Comparison of ENCODE assay signal across 14 cellular contexts in the genomic region with DNA sequence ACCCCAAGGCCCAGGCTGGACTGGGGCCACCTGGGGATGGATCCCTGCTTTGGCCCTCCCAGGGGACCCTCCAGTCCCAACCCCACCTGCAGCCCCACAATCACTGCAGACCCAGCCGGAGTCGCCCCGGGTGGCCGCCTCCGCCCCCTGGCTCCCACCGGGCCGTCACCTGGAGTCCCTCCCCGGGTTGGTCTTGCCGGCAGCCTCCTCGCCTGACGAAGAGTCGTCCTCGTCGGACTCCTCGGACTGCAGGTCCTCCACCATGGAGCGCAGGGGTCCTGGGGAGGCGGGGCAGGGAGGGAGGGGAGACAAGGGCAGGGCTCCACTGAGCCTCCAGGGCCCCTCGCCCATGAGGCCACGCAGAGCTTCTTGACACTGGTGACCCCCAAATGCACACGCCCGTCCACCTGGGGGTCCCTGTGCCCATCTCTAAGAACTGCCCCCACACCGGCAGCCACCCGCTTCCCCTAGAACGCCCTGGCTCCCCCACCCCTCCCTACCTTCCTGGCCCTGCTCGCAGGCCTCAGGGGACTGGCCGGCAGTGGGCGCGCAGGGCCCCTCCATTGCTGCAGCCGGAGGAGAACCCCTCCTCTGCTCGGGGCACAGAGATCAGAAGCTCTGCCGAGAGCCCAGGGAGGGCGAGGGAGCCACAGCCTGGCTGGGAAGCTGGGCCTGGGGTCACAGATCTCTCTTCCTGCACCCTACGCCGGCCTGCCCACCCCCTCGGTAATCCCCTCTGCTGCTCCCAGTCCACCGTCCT.
DNase-seq lines count a peak whose midpoint lies in the region; ATAC-seq and TF ChIP-seq lines count a peak whose summit lies in the region.
"Had no signal": no experiment of that assay in that cellular context is flagged by ENCODE, and none has a peak within 500 bp of the region (broad histone marks: within the 10 kb centered on the region; RNA-seq: fewer than 3 reads in every experiment).

No MANE protein-coding gene starts in this region.

- H3K79me2 ChIP-seq in smooth muscle cell (ENCODE audit: low read depth) = no peaks in the 10 kb centered on the region

- H4K91ac ChIP-seq in mesenchymal stem cell (ENCODE audit: low read length) = peak overlapping the region; percentile 55

- WGBS in ectodermal cell, 2 experiments = 79 to 83% methylated on average over 36 of the region's 36 CpGs
- WGBS in mesenchymal stem cell = 80% methylated on average over 31 of the region's 36 CpGs
- WGBS in smooth muscle cell (ENCODE audit: low lambda C conversion rate) = 93% methylated on average over 22 of the region's 36 CpGs

- H3K9ac ChIP-seq in HUES6 (ENCODE audit: low read length) (peak overlapping the region; percentile 56), mesenchymal stem cell (ENCODE audit: low read length) (no peak overlapping the region), smooth muscle cell (ENCODE audit: low read depth) (peak overlapping the region; percentile 51)

- H3K36me3 ChIP-seq in HUES6 (ENCODE audit: control insufficient read depth, insufficient read depth, low read length) (peaks cover 39% of the 10 kb centered on the region), ectodermal cell (ENCODE audit: control insufficient read depth, insufficient read depth, low read length) (no peaks in the 10 kb centered on the region), mesenchymal stem cell (ENCODE audit: control insufficient read depth in 1 of 2, insufficient read depth in 2 of 2, low read depth in 1 of 2, low read length in 2 of 2) (peaks cover 15 to 96% of the 10 kb centered on the region in 2 experiments), smooth muscle cell (ENCODE audit: low read depth) (no peaks in the 10 kb centered on the region)

- H4K8ac ChIP-seq in mesenchymal stem cell (ENCODE audit: low read length) = peak overlapping the region; percentile 52

- DNase-seq in mesenchymal stem cell (no peak), smooth muscle cell (lab: John Stamatoyannopoulos, UW; ENCODE audit: unreplicated experiment) (no peak), NCI-H2196 (lab: John Stamatoyannopoulos, UW; ENCODE audit: unreplicated experiment) (no peak), SW 1271 (lab: John Stamatoyannopoulos, UW) (no peak), GM20000 (ENCODE audit: low spot score) (no peak)
- DNase-seq: activated CD4-positive, alpha-beta memory T cell treated with anti-CD3 and anti-CD28 coated beads, Interleukin-2, amount 10 ng/mL, durations not matched to agents 7 days and 5 days; KG1 had no signal

- H2BK120ac ChIP-seq in mesenchymal stem cell (ENCODE audit: low read depth, low read length) = peak overlapping the region; percentile 56

- no peak overlapping the region for H3K23ac ChIP-seq in mesenchymal stem cell (ENCODE audit: low read length in 2 of 2)

- peaks cover 26% of the 10 kb centered on the region for H4K20me1 ChIP-seq in smooth muscle cell (ENCODE audit: low read depth)

- H2AFZ ChIP-seq in mesenchymal stem cell (ENCODE audit: low read depth, low read length) (no peak overlapping the region), smooth muscle cell (ENCODE audit: low read depth) (no peak overlapping the region)

- H3K9me3 ChIP-seq in HUES6 (ENCODE audit: control insufficient read depth, insufficient read depth, low read depth, low read length) (no peaks in the 10 kb centered on the region), ectodermal cell (ENCODE audit: control insufficient read depth, low read length) (no peaks in the 10 kb centered on the region), mesenchymal stem cell (ENCODE audit: control insufficient read depth, low read length) (no peaks in the 10 kb centered on the region), smooth muscle cell (replicated peaks; ENCODE audit: low read depth) (no peaks in the 10 kb centered on the region)
- H3K9me3 ChIP-seq: BLaER1 treated with 17β-estradiol and CSF1 and Interleukin-3, amounts not matched to agents 10 nM and 100 nM; neutrophil; SJSA1 had no signal

- peaks cover 40% of the 10 kb centered on the region for H3K79me1 ChIP-seq in mesenchymal stem cell (replicated peaks; ENCODE audit: low read length, poor library complexity, severe bottlenecking)

- no peak overlapping the region for H3K4me3 ChIP-seq in HUES6 (ENCODE audit: low read depth, low read length)
- peak overlapping the region; percentile 15 for H3K4me3 ChIP-seq in ectodermal cell (ENCODE audit: insufficient read depth, low read depth, low read length)
- no peak overlapping the region for H3K4me3 ChIP-seq in mesenchymal stem cell (ENCODE audit: insufficient read depth in 1 of 2, low read depth in 1 of 2, low read length in 2 of 2)
- H3K4me3 ChIP-seq in smooth muscle cell = no peak overlapping the region
- H3K4me3 ChIP-seq: BLaER1 treated with 17β-estradiol and CSF1 and Interleukin-3, amounts not matched to agents 10 nM and 100 nM; SJSA1 had no signal

- H3K27ac ChIP-seq in HUES6 (ENCODE audit: low read depth, low read length) (peak overlapping the region; percentile 73; the same call in 1 of the 2 replicates), ectodermal cell (ENCODE audit: insufficient read depth, low read depth, low read length, poor library complexity, severe bottlenecking) (peak overlapping the region; percentile 90), mesenchymal stem cell (ENCODE audit: low read length, poor library complexity, severe bottlenecking) (no peak overlapping the region), smooth muscle cell (ENCODE audit: low read depth) (peak overlapping the region; percentile 44)
- H3K27ac ChIP-seq: BLaER1 treated with 17β-estradiol and CSF1 and Interleukin-3, amounts not matched to agents 10 nM and 100 nM; neutrophil; SJSA1 had no signal

- peak overlapping the region in 1 of 2 experiments; percentile 63 for H3K14ac ChIP-seq in mesenchymal stem cell (ENCODE audit: low read length in 2 of 2)

- peak overlapping the region; percentile 30 to 90 for H3K18ac ChIP-seq in mesenchymal stem cell (ENCODE audit: low read depth in 1 of 2, low read length in 2 of 2)

- no peak for TF ChIP-seq CTCF in smooth muscle cell (IDR thresholded peaks at IDR 0.05; ENCODE audit: borderline replicate concordance, insufficient read depth, poor library complexity, severe bottlenecking)
- no peak for TF ChIP-seq CTCF in GM20000 (IDR thresholded peaks at IDR 0.05; ENCODE audit: extremely low read depth, missing control alignments)

- no peaks in the 10 kb centered on the region for H3F3A ChIP-seq in smooth muscle cell (ENCODE audit: low read depth)

- no peak overlapping the region for H2AK5ac ChIP-seq in mesenchymal stem cell (ENCODE audit: low read length, severe bottlenecking)

- ATAC-seq in GM18511 (IDR thresholded peaks at IDR 0.05; ENCODE audit: unreplicated experiment) = no peak
- ATAC-seq: activated T-helper 17 cell treated with anti-CD3 and anti-CD28 coated beads, Interleukin-2, amount 50 U/mL, for 72 hours had no signal

- peak overlapping the region in 1 of 2 experiments; percentile 60 for H3K4ac ChIP-seq in mesenchymal stem cell (ENCODE audit: low read depth in 1 of 2, low read length in 2 of 2)

- no peak overlapping the region for H2BK5ac ChIP-seq in mesenchymal stem cell (ENCODE audit: low read depth, low read length, poor library complexity, severe bottlenecking)

- peak overlapping the region; percentile 34 for H2BK15ac ChIP-seq in mesenchymal stem cell (ENCODE audit: low read depth, poor library complexity, severe bottlenecking)

- H3K4me1 ChIP-seq in HUES6 (ENCODE audit: control insufficient read depth, insufficient read depth, low read length) (peaks cover 14% of the 10 kb centered on the region), ectodermal cell (ENCODE audit: control insufficient read depth, insufficient read depth, low read length) (peaks cover 38% of the 10 kb centered on the region), mesenchymal stem cell (ENCODE audit: control insufficient read depth, insufficient read depth, low read depth, low read length) (peaks cover 27% of the 10 kb centered on the region), smooth muscle cell (ENCODE audit: low read depth) (peaks cover 14% of the 10 kb centered on the region)

- H2BK12ac ChIP-seq in mesenchymal stem cell (ENCODE audit: low read length in 2 of 2) = peak overlapping the region in 1 of 2 experiments; percentile 76

- H3K27me3 ChIP-seq in HUES6 (ENCODE audit: control insufficient read depth, insufficient read depth, low read length) (no peaks in the 10 kb centered on the region), ectodermal cell (ENCODE audit: control insufficient read depth, insufficient read depth, low read length, poor library complexity, severe bottlenecking) (no peaks in the 10 kb centered on the region), mesenchymal stem cell (ENCODE audit: control insufficient read depth in 1 of 2, insufficient read depth in 1 of 2, low read length in 2 of 2) (no peaks in the 10 kb centered on the region), smooth muscle cell (ENCODE audit: low read depth) (no peaks in the 10 kb centered on the region)
- H3K27me3 ChIP-seq: BLaER1 treated with 17β-estradiol and CSF1 and Interleukin-3, amounts not matched to agents 10 nM and 100 nM; neutrophil; SJSA1 had no signal

- H3K4me2 ChIP-seq in mesenchymal stem cell (ENCODE audit: low read length, poor library complexity, severe bottlenecking) (no peak overlapping the region), smooth muscle cell (no peak overlapping the region)
- H3K4me2 ChIP-seq: BLaER1 treated with 17β-estradiol and CSF1 and Interleukin-3, amounts not matched to agents 10 nM and 100 nM had no signal
